In the genomic region with DNA sequence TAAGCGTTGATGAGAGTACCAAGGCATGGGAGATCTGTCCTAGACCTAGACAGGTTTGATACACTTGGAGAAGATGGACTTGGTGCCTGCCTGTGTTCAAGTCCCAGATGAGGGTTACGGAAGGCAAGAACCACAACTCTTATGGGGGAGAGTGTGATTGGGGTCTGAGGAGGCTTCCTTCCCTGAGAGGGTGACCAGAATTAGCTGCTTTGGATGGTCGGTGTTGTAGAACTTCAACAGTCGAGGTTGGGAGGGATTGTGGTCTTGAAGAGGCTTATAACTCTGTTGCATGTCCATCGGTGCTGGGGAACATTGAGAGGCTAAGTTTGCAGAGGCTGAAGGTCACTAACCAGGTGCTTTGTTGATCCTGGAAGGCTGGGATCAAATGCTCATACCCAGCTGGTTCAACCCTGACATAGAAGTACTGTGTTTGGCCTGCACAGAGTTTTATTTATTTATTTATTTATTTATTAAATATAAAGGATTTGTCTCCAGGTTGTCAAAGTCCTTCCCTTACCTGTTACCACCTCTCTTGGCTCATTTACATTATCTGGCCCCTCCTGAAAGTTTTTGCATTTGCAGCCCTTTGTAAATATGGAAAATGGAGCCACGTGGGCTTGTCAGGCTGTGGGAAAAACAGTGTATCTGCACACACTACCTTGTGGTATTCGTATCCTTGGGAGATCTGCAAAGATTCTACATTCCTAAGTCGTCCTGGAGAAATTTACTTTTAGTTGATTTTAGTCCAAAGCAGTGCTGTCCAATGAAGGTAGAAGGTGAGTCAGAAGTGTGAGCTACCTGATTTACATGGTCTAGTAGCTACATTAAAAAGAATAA, we compare ENCODE assay signal across 20 cellular contexts. TPM values are rescaled to one million over a fixed set of nuclear protein-coding genes. Genes with fewer than 3 reads are reported as not detected.
"Had no signal": no experiment of that assay in that cellular context is flagged by ENCODE, and none has a peak within 500 bp of the region (broad histone marks: within the 10 kb centered on the region; RNA-seq: fewer than 3 reads in every experiment).

No MANE protein-coding gene starts in this region.

- H3K27me3 ChIP-seq: brain microvascular endothelial cell, esophagus muscularis mucosa, transverse colon, vagina had no signal

- H3K9ac ChIP-seq: parathyroid adenoma had no signal

- H3K4me3 Mint-ChIP-seq: activated CD4-positive, alpha-beta T cell treated with anti-CD3 and anti-CD28 coated beads, Interleukin-2, amount 10 ng/mL, durations not matched to agents 7 days and 5 days; activated T-cell treated with anti-CD3 and anti-CD28 coated beads, Interleukin-2, amount 50 U/mL, for 4 hours; central memory CD8-positive, alpha-beta T cell; mesothelial cell of epicardium; T-helper 2 cell treated with Interferon-gamma antibody and Interleukin-4, amounts not matched to agents 5 μg/mL and 100 μg/mL, for 36 hours had no signal

- H3K27ac ChIP-seq: brain microvascular endothelial cell, coronary artery, esophagus muscularis mucosa, parathyroid adenoma, transverse colon, vagina had no signal

- ATAC-seq: activated T-cell treated with anti-CD3 and anti-CD28 coated beads, Interleukin-2, amount 50 U/mL, for 4 hours; left colon had no signal

- H3K9me3 ChIP-seq: esophagus muscularis mucosa, transverse colon, vagina had no signal

- DNase-seq: activated CD4-positive, alpha-beta T cell treated with anti-CD3 and anti-CD28 coated beads, Interleukin-2, amount 10 ng/mL, durations not matched to agents 7 days and 5 days; activated CD4-positive, CD25-positive, alpha-beta regulatory T cell; activated gamma-delta T cell; activated T-cell treated with anti-CD3 and anti-CD28 coated beads, Interleukin-2, amount 50 U/mL, for 4 hours; brain microvascular endothelial cell; left colon; stimulated activated CD4-positive, alpha-beta T cell treated with anti-CD3 and anti-CD28 coated beads, Interleukin-12 subunit alpha, Interleukin-12 subunit beta, amount 100 ng/mL, for 4 hours; stimulated activated CD4-positive, alpha-beta T cell treated with anti-CD3 and anti-CD28 coated beads, Interleukin-2, amount 100 ng/mL, for 24 hours; stimulated activated naive CD4-positive, alpha-beta T cell treated with Interleukin-2 at 50 U/mL for 16 hours; substantia nigra; transverse colon had no signal

- H2AFZ ChIP-seq: parathyroid adenoma had no signal

- H3K27ac Mint-ChIP-seq: mesothelial cell of epicardium; T-helper 2 cell treated with Interferon-gamma antibody and Interleukin-4, amounts not matched to agents 5 μg/mL and 100 μg/mL, for 36 hours had no signal

- H3K9me3 Mint-ChIP-seq: activated CD4-positive, alpha-beta T cell treated with anti-CD3 and anti-CD28 coated beads, Interleukin-2, amount 10 ng/mL, durations not matched to agents 7 days and 5 days; activated T-cell treated with anti-CD3 and anti-CD28 coated beads, Interleukin-2, amount 50 U/mL, for 4 hours; central memory CD8-positive, alpha-beta T cell; mesothelial cell of epicardium; T-helper 2 cell treated with Interferon-gamma antibody and Interleukin-4, amounts not matched to agents 5 μg/mL and 100 μg/mL, for 36 hours had no signal

- H3K4me3 ChIP-seq: coronary artery, esophagus muscularis mucosa, lung, transverse colon, vagina had no signal

- H3K4me1 ChIP-seq: parathyroid adenoma, vagina had no signal

- FAIRE-seq: islet of Langerhans had no signal

- H3K27me3 Mint-ChIP-seq: activated CD4-positive, alpha-beta T cell treated with anti-CD3 and anti-CD28 coated beads, Interleukin-2, amount 10 ng/mL, durations not matched to agents 7 days and 5 days; central memory CD8-positive, alpha-beta T cell had no signal

RNA-seq across cellular contexts. Expression of gene EFCAB8, which starts 15.8 kb away (rescaled TPM):
- total RNA-seq: vagina had no signal
